ENCODE assay signal across 11 cellular contexts in the genomic region with DNA sequence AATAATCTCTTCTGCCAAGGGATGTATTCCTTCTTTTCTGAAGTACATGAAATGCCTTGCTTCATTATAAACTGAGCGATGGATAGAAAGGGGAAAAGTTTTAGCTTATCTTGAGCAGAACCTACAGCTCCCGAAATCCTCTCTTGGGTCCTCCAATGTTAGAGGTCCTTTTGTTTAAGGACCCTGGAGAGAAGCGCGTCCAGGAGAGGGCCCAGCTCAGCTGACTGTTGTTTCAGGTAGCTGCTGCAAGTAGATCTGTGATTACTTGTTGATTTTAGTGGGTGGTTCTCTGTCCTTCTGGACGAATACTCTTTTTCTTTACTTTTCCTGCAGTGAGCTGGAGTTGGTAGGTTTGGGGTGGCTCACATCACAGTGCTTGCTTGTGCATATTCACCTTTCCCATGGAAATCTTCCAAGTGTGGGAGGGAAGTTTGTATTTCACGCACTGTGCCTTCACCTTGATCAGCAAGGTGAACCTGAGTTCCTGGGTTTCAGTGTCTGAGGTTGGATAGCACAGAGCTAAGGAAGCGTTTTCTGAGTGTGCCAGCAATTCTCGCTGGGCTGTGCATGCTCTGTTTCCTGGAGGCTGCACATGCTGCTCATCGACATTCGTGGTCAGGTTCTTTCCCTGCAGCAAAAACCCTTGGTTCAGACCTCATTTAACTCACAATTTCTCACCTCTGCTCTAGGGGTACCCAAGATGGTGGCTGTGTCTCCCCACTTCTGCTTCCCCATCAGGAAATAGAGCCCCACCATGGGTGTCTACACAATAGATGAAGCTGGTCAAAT.
DNase-seq lines count a peak whose midpoint lies in the region; ATAC-seq and TF ChIP-seq lines count a peak whose summit lies in the region.
"Had no signal": no experiment of that assay in that cellular context is flagged by ENCODE, and none has a peak within 500 bp of the region (broad histone marks: within the 10 kb centered on the region; RNA-seq: fewer than 3 reads in every experiment).

No MANE protein-coding gene starts in this region.

- H3K27ac Mint-ChIP-seq in activated naive CD8-positive, alpha-beta T cell treated with anti-CD3 and anti-CD28 coated beads, Interleukin-2, amount 50 U/mL, for 24 hours, result peak overlapping the region; percentile 93

- H3K4me3 Mint-ChIP-seq in activated naive CD8-positive, alpha-beta T cell treated with anti-CD3 and anti-CD28 coated beads, Interleukin-2, amount 50 U/mL, for 24 hours, result peak overlapping the region; percentile 57

- DNase-seq in activated naive CD4-positive, alpha-beta T cell treated with Interleukin-2 at 50 U/mL for 16 hours, result peak; percentile 23
- DNase-seq in activated naive CD4-positive, alpha-beta T cell treated with anti-CD3 and anti-CD28 coated beads, Interleukin-2, amount 50 U/mL, for 16 hours, result no peak
- peak; percentile 44 for DNase-seq in activated naive CD8-positive, alpha-beta T cell treated with anti-CD3 and anti-CD28 coated beads, Interleukin-2, amount 50 U/mL, for 24 hours
- DNase-seq in stimulated activated naive CD8-positive, alpha-beta T cell treated with anti-CD3 and anti-CD28 coated beads, Interleukin-15, Interleukin-2, amounts not matched to agents 100 U/mL and 50 U/mL, for 24 hours, result peak; percentile 50
- DNase-seq in middle frontal gyrus (ENCODE audit: extremely low spot score, low spot score) (no peak), omental fat pad (ENCODE audit: low spot score) (no peak)
- DNase-seq: dermis blood vessel endothelial cell, pancreas, RPMI8226 had no signal

- no peak for TF ChIP-seq CTCF in omental fat pad (IDR thresholded peaks at IDR 0.05)

- H3K27me3 Mint-ChIP-seq in activated naive CD8-positive, alpha-beta T cell treated with anti-CD3 and anti-CD28 coated beads, Interleukin-2, amount 50 U/mL, for 24 hours, result no peaks in the 10 kb centered on the region

- H3K9me3 Mint-ChIP-seq in activated naive CD8-positive, alpha-beta T cell treated with anti-CD3 and anti-CD28 coated beads, Interleukin-2, amount 50 U/mL, for 24 hours, result peaks cover 10% of the 10 kb centered on the region

- peak; percentile 39 for ATAC-seq in HG02885 (IDR thresholded peaks at IDR 0.05; ENCODE audit: poor library complexity, unreplicated experiment)
- ATAC-seq in activated naive CD8-positive, alpha-beta T cell treated with anti-CD3 and anti-CD28 coated beads, Interleukin-2, amount 50 U/mL, for 24 hours, result peak; percentile 47
- ATAC-seq in stimulated activated naive CD8-positive, alpha-beta T cell treated with anti-CD3 and anti-CD28 coated beads, Interleukin-15, Interleukin-2, amounts not matched to agents 100 U/mL and 50 U/mL, for 24 hours, result peak; percentile 63
- no peak for ATAC-seq in omental fat pad (ENCODE audit: low FRiP score)
- no peak for ATAC-seq in HG02571 (IDR thresholded peaks at IDR 0.05; ENCODE audit: unreplicated experiment)

- H3K4me1 Mint-ChIP-seq in activated naive CD8-positive, alpha-beta T cell treated with anti-CD3 and anti-CD28 coated beads, Interleukin-2, amount 50 U/mL, for 24 hours, result peaks cover 74% of the 10 kb centered on the region

- H3K36me3 Mint-ChIP-seq in activated naive CD8-positive, alpha-beta T cell treated with anti-CD3 and anti-CD28 coated beads, Interleukin-2, amount 50 U/mL, for 24 hours (ENCODE audit: low read depth), result peaks cover 66% of the 10 kb centered on the region

Comparison
In these comparisons a context has a peak if more than half of its experiments do, and no peak if none do; other contexts are left out.
1. DNase-seq: peak in activated naive CD4-positive, alpha-beta T cell treated with Interleukin-2 at 50 U/mL for 16 hours (single experiment), activated naive CD8-positive, alpha-beta T cell treated with anti-CD3 and anti-CD28 coated beads, Interleukin-2, amount 50 U/mL, for 24 hours (single experiment) and stimulated activated naive CD8-positive, alpha-beta T cell treated with anti-CD3 and anti-CD28 coated beads, Interleukin-15, Interleukin-2, amounts not matched to agents 100 U/mL and 50 U/mL, for 24 hours (single experiment); none in activated naive CD4-positive, alpha-beta T cell treated with anti-CD3 and anti-CD28 coated beads, Interleukin-2, amount 50 U/mL, for 16 hours (single experiment), middle frontal gyrus (single experiment) and omental fat pad (single experiment).
2. ATAC-seq: peak in HG02885 (single experiment), activated naive CD8-positive, alpha-beta T cell treated with anti-CD3 and anti-CD28 coated beads, Interleukin-2, amount 50 U/mL, for 24 hours (single experiment) and stimulated activated naive CD8-positive, alpha-beta T cell treated with anti-CD3 and anti-CD28 coated beads, Interleukin-15, Interleukin-2, amounts not matched to agents 100 U/mL and 50 U/mL, for 24 hours (single experiment); none in omental fat pad (single experiment) and HG02571 (single experiment).